Comparison of ENCODE assay signal across 8 cellular contexts in the genomic region with DNA sequence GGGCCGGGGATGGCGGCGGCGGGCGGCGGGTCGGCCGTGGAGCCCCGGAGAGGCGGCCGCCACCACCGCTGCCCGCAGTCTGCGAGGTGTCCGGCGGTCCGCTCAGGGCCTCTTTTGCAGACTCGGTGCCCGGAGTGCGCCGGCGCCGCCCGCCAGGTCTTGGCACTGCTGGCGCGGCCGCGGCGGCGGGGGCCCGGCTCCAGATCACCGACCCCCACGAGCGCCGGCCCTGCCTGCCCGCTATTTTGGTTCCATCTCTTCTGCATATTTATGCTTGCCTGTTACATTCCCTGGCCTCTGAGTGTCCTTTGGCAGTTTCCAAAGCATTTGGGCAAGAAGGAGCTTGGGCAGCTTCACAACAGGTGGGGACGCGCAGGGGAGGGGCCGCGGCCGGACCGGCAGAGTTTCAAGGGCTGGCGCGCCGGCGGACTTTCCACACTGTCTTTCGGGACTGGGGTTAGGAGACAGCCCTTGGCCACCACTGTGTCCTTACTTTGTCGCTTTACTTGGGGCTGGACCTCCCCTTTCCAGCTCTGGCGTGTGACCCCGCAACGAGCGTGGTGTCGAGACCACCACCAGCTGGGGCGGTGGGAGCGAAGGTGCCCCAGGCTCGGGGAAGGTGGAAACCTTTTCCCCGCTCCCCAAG. TPM values are rescaled to one million over a fixed set of nuclear protein-coding genes. Genes with fewer than 3 reads are reported as not detected.
A peak's percentile ranks its signal among the peaks of the same experiment; 100 is the strongest.
DNase-seq lines count a peak whose midpoint lies in the region; ATAC-seq, FAIRE-seq and TF ChIP-seq lines count a peak whose summit lies in the region.

No MANE protein-coding gene starts in this region.

- in situ Hi-C loops in K562 (cut with MboI), result loop anchor here (25.0 kb wide), 1 partner anchor 740 kb away; no protein-coding TSS in a partner anchor

- H3K4me2 ChIP-seq in K562 (ENCODE audit: insufficient read depth, low read length) (peak overlapping the region; percentile 91), skeletal muscle satellite cell (ENCODE audit: low read length) (peak overlapping the region; percentile 99)

- POLR2A ChIA-PET in CD4-positive, alpha-beta memory T cell (lab: Charles Lee; ENCODE audit: partially characterized antibody), result interaction anchor here (0.7 to 2.5 kb wide), 6 partner anchors 19 to 1351 kb away, joined by 3 to 6 read pairs (median 4); partner anchors contain the start of gene CPEB2
- POLR2A ChIA-PET in K562 (lab: Yijun Ruan, JAX), result interaction anchor here (0.7 to 2.1 kb wide), 5 partner anchors 8 to 1139 kb away, joined by 3 to 9 read pairs (median 5); no protein-coding TSS in a partner anchor

- no peaks in the 10 kb centered on the region for H3K9me1 ChIP-seq in K562 (ENCODE audit: control insufficient read depth, insufficient read depth, low read length)

- FAIRE-seq in K562 (lab: Jason Lieb, UNC), result no peak

- BruUV-seq in K562 (replicated peaks; lab: Mats Ljungman, UMichigan), result no TSS peak

- H3K36me3 Mint-ChIP-seq in CD4-positive, alpha-beta memory T cell, result peaks cover 0 to 13% of the 10 kb centered on the region in 2 donors
- H3K36me3 Mint-ChIP-seq in T-helper 2 cell treated with Interferon-gamma antibody and Interleukin-4, amounts not matched to agents 5 μg/mL and 100 μg/mL, for 36 hours (ENCODE audit: low read depth), result peaks cover 17% of the 10 kb centered on the region

- H3K9ac ChIP-seq in K562 (ENCODE audit: insufficient read depth in 1 of 2, low read depth in 2 of 2, low read length in 2 of 2) (peak overlapping the region; percentile 89 to 99), iPS-18a (ENCODE audit: low read length) (peak overlapping the region; percentile 75), skeletal muscle satellite cell (ENCODE audit: low read depth, low read length) (peak overlapping the region; percentile 90)

- H3K9me3 ChIP-seq in CD4-positive, alpha-beta memory T cell (ENCODE audit: control insufficient read depth in 1 of 2, low read length in 2 of 2), result no peaks in the 10 kb centered on the region
- H3K9me3 ChIP-seq in K562 (replicated peaks; ENCODE audit: control insufficient read depth, insufficient read depth, low read depth, low read length), result no peaks in the 10 kb centered on the region
- H3K9me3 ChIP-seq in iPS-18a (ENCODE audit: control insufficient read depth, low read depth, low read length), result no peaks in the 10 kb centered on the region
- H3K9me3 ChIP-seq in skeletal muscle satellite cell (replicated peaks; ENCODE audit: low read length), result no peaks in the 10 kb centered on the region

- ATAC-seq in GM19463 (IDR thresholded peaks at IDR 0.05; ENCODE audit: unreplicated experiment) (peak; percentile 33), HG03565 (IDR thresholded peaks at IDR 0.05; ENCODE audit: unreplicated experiment) (peak; percentile 27), K562 (peak; percentile 70)

- H3K9me3 Mint-ChIP-seq in CD4-positive, alpha-beta memory T cell, result peaks cover 0 to 4% (median 0%) of the 10 kb centered on the region in 8 donors
- H3K9me3 Mint-ChIP-seq in T-helper 2 cell treated with Interferon-gamma antibody and Interleukin-4, amounts not matched to agents 5 μg/mL and 100 μg/mL, for 36 hours, result no peaks in the 10 kb centered on the region

- TF ChIP-seq CTCF in K562 (IDR thresholded peaks at IDR 0.05 in 2 of 3, conservative IDR thresholded peaks at IDR 0.05 in 1 of 3; ENCODE audit: insufficient read depth in 2 of 3, low read depth in 1 of 3, low read length in 3 of 3), result no peak

- H4K20me1 ChIP-seq in K562 (replicated peaks; ENCODE audit: control insufficient read depth, insufficient read depth, low read length), result peaks cover 8% of the 10 kb centered on the region; the same call in 1 of the 2 replicates

- peak; percentile 48 for TF ChIP-seq POLR2A in K562 (conservative IDR thresholded peaks at IDR 0.05)

- no peaks in the 10 kb centered on the region for H3K36me3 ChIP-seq in CD4-positive, alpha-beta memory T cell (ENCODE audit: insufficient read depth, low read length)
- H3K36me3 ChIP-seq in K562 (ENCODE audit: control insufficient read depth, insufficient read depth, low read length) (no peaks in the 10 kb centered on the region), iPS-18a (ENCODE audit: control insufficient read depth, low read depth, low read length) (no peaks in the 10 kb centered on the region), skeletal muscle satellite cell (ENCODE audit: insufficient read depth, low read length) (no peaks in the 10 kb centered on the region)

- peak in 3 of 5 donors; percentile 16 to 55 (median 41) for DNase-seq in CD4-positive, alpha-beta memory T cell
- peak; percentile 38 for DNase-seq in T-helper 2 cell treated with Interferon-gamma antibody and Interleukin-4, amounts not matched to agents 5 μg/mL and 100 μg/mL, for 36 hours (ENCODE audit: low spot score)
- peak; percentile 51 to 67 (median 53) for DNase-seq in K562 (ENCODE audit: extremely low read depth in 1 of 4, low spot score in 3 of 4)
- DNase-seq in NCI-H1694 treated with DMSO at 0.1 percent for 48 hours (lab: John Stamatoyannopoulos, UW), result no peak

- CTCF ChIA-PET in CD4-positive, alpha-beta memory T cell (lab: Charles Lee; ENCODE audit: partially characterized antibody), result interaction anchor here (1.5 to 2.0 kb wide), 2 partner anchors 19 to 21 kb away, joined by 5 to 8 read pairs; no protein-coding TSS in a partner anchor
- CTCF ChIA-PET in K562 (lab: Yijun Ruan, JAX; ENCODE audit: low intra/inter-chr PET ratio), result no interaction called here

- H3K4me1 ChIP-seq in CD4-positive, alpha-beta memory T cell (ENCODE audit: insufficient read depth, low read length), result peaks cover 46% of the 10 kb centered on the region
- H3K4me1 ChIP-seq in K562 (replicated peaks in 1 of 2; ENCODE audit: control insufficient read depth in 2 of 2, insufficient read depth in 2 of 2, low read length in 2 of 2) (peaks cover 6 to 12% of the 10 kb centered on the region in 2 experiments; a peak in 4 of 5 replicates), iPS-18a (ENCODE audit: control insufficient read depth, low read depth, low read length) (peaks cover 35% of the 10 kb centered on the region), skeletal muscle satellite cell (ENCODE audit: control insufficient read depth, insufficient read depth, low read length) (peaks cover 22% of the 10 kb centered on the region)

- no peak for TF ChIP-seq RAD21 in K562 (CRISPR knock-in tag; conservative IDR thresholded peaks at IDR 0.05 in 1 of 2, IDR thresholded peaks at IDR 0.05 in 1 of 2)

- no peaks in the 10 kb centered on the region for H3K27me3 ChIP-seq in CD4-positive, alpha-beta memory T cell (ENCODE audit: insufficient read depth, low read length)
- H3K27me3 ChIP-seq in K562 (ENCODE audit: control insufficient read depth in 2 of 2, insufficient read depth in 2 of 2, low read length in 2 of 2), result no peaks in the 10 kb centered on the region
- H3K27me3 ChIP-seq in iPS-18a (ENCODE audit: control insufficient read depth, insufficient read depth, low read length), result peaks cover 5% of the 10 kb centered on the region
- no peaks in the 10 kb centered on the region for H3K27me3 ChIP-seq in skeletal muscle satellite cell (ENCODE audit: control insufficient read depth, insufficient read depth, low read length)

- H3K4me3 Mint-ChIP-seq in CD4-positive, alpha-beta memory T cell, result peak overlapping the region; percentile 92 to 97 (median 93)
- H3K4me3 Mint-ChIP-seq in T-helper 2 cell treated with Interferon-gamma antibody and Interleukin-4, amounts not matched to agents 5 μg/mL and 100 μg/mL, for 36 hours, result peak overlapping the region; percentile 93

- H2AFZ ChIP-seq in K562 (ENCODE audit: low read depth, low read length), result peak overlapping the region; percentile 64

- H3K4me3 ChIP-seq in CD4-positive, alpha-beta memory T cell (ENCODE audit: low read length in 2 of 2), result peak overlapping the region; percentile 58 to 60
- peak overlapping the region; percentile 81 for H3K4me3 ChIP-seq in K562
- H3K4me3 ChIP-seq in iPS-18a (ENCODE audit: low read length), result peak overlapping the region; percentile 83
- peak overlapping the region; percentile 90 for H3K4me3 ChIP-seq in skeletal muscle satellite cell (ENCODE audit: low read length)

- H3K27me3 Mint-ChIP-seq in CD4-positive, alpha-beta memory T cell, result no peaks in the 10 kb centered on the region
- H3K27me3 Mint-ChIP-seq in T-helper 2 cell treated with Interferon-gamma antibody and Interleukin-4, amounts not matched to agents 5 μg/mL and 100 μg/mL, for 36 hours (ENCODE audit: low read depth), result no peaks in the 10 kb centered on the region

- TF ChIP-seq EP300 in K562 (IDR thresholded peaks at IDR 0.05; ENCODE audit: low read length), result no peak

- H3K27ac Mint-ChIP-seq in CD4-positive, alpha-beta memory T cell, result peak overlapping the region; percentile 96 to 97 (median 96)
- H3K27ac Mint-ChIP-seq in T-helper 2 cell treated with Interferon-gamma antibody and Interleukin-4, amounts not matched to agents 5 μg/mL and 100 μg/mL, for 36 hours, result peak overlapping the region; percentile 94

- WGBS in K562 (ENCODE audit: insufficient coverage, low coverage, missing lambda C conversion rate), result under 1% methylated on average over 44 of the region's 57 CpGs

- peaks cover 34 to 72% (median 45%) of the 10 kb centered on the region in 4 donors for H3K4me1 Mint-ChIP-seq in CD4-positive, alpha-beta memory T cell
- H3K4me1 Mint-ChIP-seq in T-helper 2 cell treated with Interferon-gamma antibody and Interleukin-4, amounts not matched to agents 5 μg/mL and 100 μg/mL, for 36 hours (ENCODE audit: low read depth), result peaks cover 47% of the 10 kb centered on the region

- intact Hi-C loops in CD4-positive, alpha-beta memory T cell (cut with micrococcal nuclease), result loop anchor here (1.0 to 10.0 kb wide), 7 partner anchors 452 to 1798 kb away; partner anchors contain the start of genes CD38, CPEB2, DCAF16 and FBXL5
- intact Hi-C loops in K562 (cut with micrococcal nuclease), result loop anchor here (5.0 to 10.0 kb wide), 3 partner anchors 542 to 1222 kb away; partner anchors contain the start of genes CPEB2 and FAM200B

- peaks cover 68% of the 10 kb centered on the region for H3K79me2 ChIP-seq in K562 (ENCODE audit: control insufficient read depth, insufficient read depth, low read length)

- H3K27ac ChIP-seq in CD4-positive, alpha-beta memory T cell (ENCODE audit: low read depth, low read length), result peak overlapping the region; percentile 69
- peak overlapping the region; percentile 91 for H3K27ac ChIP-seq in K562 (ENCODE audit: extremely low read depth, low read depth, low read length)
- H3K27ac ChIP-seq in iPS-18a (ENCODE audit: low read length), result no peak overlapping the region

RNA-seq across cellular contexts. Expression of gene TAPT1, which starts 0.7 kb away (rescaled TPM):
- 10 to 100 TPM; 55.1 to 57.5 TPM for total RNA-seq in CD4-positive, alpha-beta memory T cell
- 10 to 100 TPM; 27.0 TPM for polyA plus RNA-seq in CD4-positive, alpha-beta memory T cell
- total RNA-seq in K562 (2011; cell fraction: chromatin; rRNA removed; ENCODE audit: low replicate concordance), result 55.5 and 117 TPM in 2 replicates
- 30.7 and 36.2 TPM in 2 replicates for total RNA-seq in K562 (2011; cell fraction: nucleolus; rRNA removed)
- total RNA-seq in K562 (2011; cell fraction: nucleoplasm; rRNA removed), result 54.6 and 84.4 TPM in 2 replicates
- total RNA-seq in K562 (2014; rRNA removed), result 10.2 and 10.3 TPM in 2 replicates
- total RNA-seq in K562 (2014; rRNA removed; fragmentation: Illumina TruSeq; extraction: Trizol), result 28.6 and 28.7 TPM in 2 replicates
- 19.9 and 22.7 TPM in 2 replicates for total RNA-seq in K562 (2015; rRNA removed; fragmentation: Illumina TruSeq; extraction: Trizol)
- total RNA-seq in K562 (2021), result 20.9 and 27.6 TPM in 2 replicates
- 35.0 and 36.7 TPM in 2 replicates for polyA plus RNA-seq in K562 (2011; rRNA removed)
- 9.9 and 17.5 TPM in 2 replicates for polyA plus RNA-seq in K562 (2011; cell fraction: cytosol; rRNA removed)
- 34.8 and 53.3 TPM in 2 replicates for polyA plus RNA-seq in K562 (2011; cell fraction: nucleus; rRNA removed)
- polyA plus RNA-seq in K562 (2012), result 9.3 and 24.5 TPM in 2 replicates
- polyA plus RNA-seq in K562 (2014; fragmentation: Illumina TruSeq; extraction: Trizol), result 18.5 and 20.7 TPM in 2 replicates
- 1 to 10 TPM; 1.6 to 2.7 TPM for polyA plus RNA-seq in K562 (2014; fragmentation: Nextera tagmentation; extraction: Ambion mirVana)
- polyA plus RNA-seq in K562 (2014; rRNA removed), result 15.2 and 16.6 TPM in 2 replicates
- polyA minus RNA-seq in K562 (2011; rRNA and poly(A)+ RNA removed), result 47.2 and 58.1 TPM in 2 replicates
- 11.8 and 18.6 TPM in 2 replicates for polyA minus RNA-seq in K562 (2011; cell fraction: cytosol; rRNA and poly(A)+ RNA removed)
- polyA minus RNA-seq in K562 (2011; cell fraction: nucleus; rRNA and poly(A)+ RNA removed), result 31.8 and 78.0 TPM in 2 replicates
- 5.6 and 10.9 TPM in 2 replicates for total RNA-seq in skeletal muscle satellite cell (2012; rRNA removed)
